Comparison of ENCODE assay signal across 8 cellular contexts in genomic region chr7:22854158-22855048, GRCh38. TPM values are rescaled to one million over a fixed set of nuclear protein-coding genes. Genes with fewer than 3 reads are reported as not detected.
DNase-seq lines count a peak whose midpoint lies in the region; ATAC-seq and TF ChIP-seq lines count a peak whose summit lies in the region.

No MANE protein-coding gene starts in this region.

- H3K27me3 Mint-ChIP-seq in endothelial cell (ENCODE audit: unreplicated experiment) = peaks cover 8% of the 10 kb centered on the region

- H3K4me3 Mint-ChIP-seq in endothelial cell (ENCODE audit: unreplicated experiment) = peak overlapping the region; percentile 93

- H3K36me3 Mint-ChIP-seq in endothelial cell (ENCODE audit: low read depth, unreplicated experiment) = no peaks in the 10 kb centered on the region

- peak overlapping the region; percentile 24 for H3K27ac Mint-ChIP-seq in endothelial cell (ENCODE audit: unreplicated experiment)

- ATAC-seq in GM18873 (IDR thresholded peaks at IDR 0.05; ENCODE audit: low FRiP score, unreplicated experiment) = peak; percentile 81
- ATAC-seq in HG03103 (IDR thresholded peaks at IDR 0.05; ENCODE audit: low read depth, unreplicated experiment) = peak; percentile 73

- H3K4me1 Mint-ChIP-seq in endothelial cell (ENCODE audit: unreplicated experiment) = peaks cover 21% of the 10 kb centered on the region

- H3K9me3 Mint-ChIP-seq in endothelial cell (ENCODE audit: unreplicated experiment) = no peaks in the 10 kb centered on the region

- TF ChIP-seq CTCF in endothelial cell (IDR thresholded peaks at IDR 0.05; ENCODE audit: unreplicated experiment) = peak; percentile 89

- DNase-seq in AG20443 (ENCODE audit: low spot score) (peak; percentile 96), NCI-H526 treated with DMSO at 0.1 percent for 48 hours (lab: John Stamatoyannopoulos, UW) (peak; percentile 54), endothelial cell (ENCODE audit: low spot score) (peak; percentile 52), midbrain (lab: John Stamatoyannopoulos, UW) (peak; percentile 58)
- peak; percentile 93 for DNase-seq in activated CD8-positive, alpha-beta memory T cell treated with anti-CD3 and anti-CD28 coated beads for 24 hours
- DNase-seq in stimulated activated CD8-positive, alpha-beta memory T cell treated with anti-CD3 and anti-CD28 coated beads, Interleukin-2, amount 100 ng/mL, for 48 hours (ENCODE audit: low read depth in 2 of 2) = peak; percentile 72 to 81

RNA-seq across cellular contexts. Expression of gene TOMM7, which starts 31.8 kb away (rescaled TPM):
- total RNA-seq in endothelial cell (ENCODE audit: unreplicated experiment) = 191 TPM

Comparison
In these comparisons a context has a peak if more than half of its experiments do, and no peak if none do; other contexts are left out.
1. Peak in every context shown above with its lines: DNase-seq and ATAC-seq.